ENCODE assay signal across 1 cellular context in genomic region chr4:6733358-6734164, GRCh38.
TF ChIP-seq lines count a peak whose summit lies in the region.

No MANE protein-coding gene starts in this region.

TF ChIP-seq in A549, 52 proteins besides CTCF, POLR2A, EP300 and RAD21:
- TF ChIP-seq KDM5A (IDR thresholded peaks at IDR 0.05) (no peak), E2F6 (IDR thresholded peaks at IDR 0.05; ENCODE audit: borderline replicate concordance, low read depth) (no peak), JUN (IDR thresholded peaks at IDR 0.05) (no peak), TFCP2L1 (CRISPR knock-in tag; IDR thresholded peaks at IDR 0.05) (no peak), MYC (IDR thresholded peaks at IDR 0.05; ENCODE audit: borderline replicate concordance, low read length) (no peak), ZSCAN20 (CRISPR knock-in tag; IDR thresholded peaks at IDR 0.05) (no peak), HEYL (CRISPR knock-in tag; IDR thresholded peaks at IDR 0.05) (no peak), ATOH8 (CRISPR knock-in tag; IDR thresholded peaks at IDR 0.05; ENCODE audit: low read depth) (no peak), HOXB5 (CRISPR knock-in tag; IDR thresholded peaks at IDR 0.05) (no peak), FOSL2 (IDR thresholded peaks at IDR 0.05) (no peak), FOSL2 (CRISPR knock-in tag; IDR thresholded peaks at IDR 0.05) (no peak), HMGXB4 (CRISPR knock-in tag; IDR thresholded peaks at IDR 0.05; ENCODE audit: borderline replicate concordance) (no peak), RNF2 (IDR thresholded peaks at IDR 0.05; ENCODE audit: borderline replicate concordance, low read depth) (no peak), RFX5 (IDR thresholded peaks at IDR 0.05) (no peak)
TF ChIP-seq in A549: peak in this region for 0.
